ENCODE assay signal across 13 cellular contexts in genomic region chr17:2057130-2057713, GRCh38. TPM values are rescaled to one million over a fixed set of nuclear protein-coding genes. Genes with fewer than 3 reads are reported as not detected.
DNase-seq lines count a peak whose midpoint lies in the region; ATAC-seq, FAIRE-seq and TF ChIP-seq lines count a peak whose summit lies in the region.
"Had no signal": no experiment of that assay in that cellular context is flagged by ENCODE, and none has a peak within 500 bp of the region (broad histone marks: within the 10 kb centered on the region; RNA-seq: fewer than 3 reads in every experiment).

No MANE protein-coding gene starts in this region.

- POLR2A ChIA-PET in CD8-positive, alpha-beta memory T cell (lab: Charles Lee): interaction anchor here (0.8 to 4.4 kb wide), 4 partner anchors 29 to 246 kb away, joined by 3 to 37 read pairs (median 4); partner anchors contain the start of genes SMG6 and SRR

- CTCF ChIA-PET in CD8-positive, alpha-beta memory T cell (lab: Charles Lee): interaction anchor here (0.8 to 8.2 kb wide), 23 partner anchors 8 to 280 kb away, joined by 3 to 256 read pairs (median 6); partner anchors contain the start of genes SGSM2 and TSR1

- intact Hi-C loops in activated CD4-positive, alpha-beta T cell treated with anti-CD3 and anti-CD28 coated beads, Interleukin-2, amount 10 ng/mL, durations not matched to agents 24 days and 14 days (cut with micrococcal nuclease): no loop called here
- intact Hi-C loops in thyroid gland (cut with DNase I): loop anchor here (5.0 kb wide), 2 partner anchors 35 to 225 kb away; no protein-coding TSS in a partner anchor

- 33% methylated on average over 3 of the region's 81 CpGs; no CpG with 5 or more reads in 1 of the 2 donors for WGBS in thyroid gland, 2 donors

- no peak for FAIRE-seq in GM12892 (lab: Jason Lieb, UNC)
- FAIRE-seq: A549, islet of Langerhans, K562 had no signal

- H3K27me3 Mint-ChIP-seq in activated CD4-positive, alpha-beta T cell treated with anti-CD3 and anti-CD28 coated beads, Interleukin-2, amount 10 ng/mL, durations not matched to agents 24 days and 14 days: peaks cover 2% of the 10 kb centered on the region
- H3K27me3 Mint-ChIP-seq in chondrocyte (ENCODE audit: low read depth) (no peaks in the 10 kb centered on the region), memory B cell (peaks cover 10% of the 10 kb centered on the region)
- H3K27me3 Mint-ChIP-seq in CD8-positive, alpha-beta memory T cell: peaks cover 0 to 5% of the 10 kb centered on the region in 2 donors

- TF ChIP-seq CTCF in chondrocyte (IDR thresholded peaks at IDR 0.05) (peak; percentile 0), thyroid gland (IDR thresholded peaks at IDR 0.05) (peak in 1 of 6 experiments; percentile 2)

- H3K9me3 Mint-ChIP-seq in activated CD4-positive, alpha-beta T cell treated with anti-CD3 and anti-CD28 coated beads, Interleukin-2, amount 10 ng/mL, durations not matched to agents 24 days and 14 days: no peaks in the 10 kb centered on the region
- H3K9me3 Mint-ChIP-seq in chondrocyte (ENCODE audit: low read depth) (no peaks in the 10 kb centered on the region), memory B cell (no peaks in the 10 kb centered on the region)
- no peaks in the 10 kb centered on the region for H3K9me3 Mint-ChIP-seq in CD8-positive, alpha-beta memory T cell

- H3K4me1 Mint-ChIP-seq in activated CD4-positive, alpha-beta T cell treated with anti-CD3 and anti-CD28 coated beads, Interleukin-2, amount 10 ng/mL, durations not matched to agents 24 days and 14 days: peaks cover 32% of the 10 kb centered on the region
- peaks cover 19% of the 10 kb centered on the region for H3K4me1 Mint-ChIP-seq in chondrocyte (ENCODE audit: low read depth)
- H3K4me1 Mint-ChIP-seq in memory B cell: peaks cover 21% of the 10 kb centered on the region
- peaks cover 10 to 50% (median 12%) of the 10 kb centered on the region in 3 donors for H3K4me1 Mint-ChIP-seq in CD8-positive, alpha-beta memory T cell

- H3K36me3 ChIP-seq in thyroid gland: peaks cover 5 to 15% of the 10 kb centered on the region in 2 donors
- H3K36me3 ChIP-seq in CD8-positive, alpha-beta memory T cell (ENCODE audit: insufficient read depth, low read length): no peaks in the 10 kb centered on the region

- peak overlapping the region; percentile 32 for H3K4me3 Mint-ChIP-seq in activated CD4-positive, alpha-beta T cell treated with anti-CD3 and anti-CD28 coated beads, Interleukin-2, amount 10 ng/mL, durations not matched to agents 24 days and 14 days
- H3K4me3 Mint-ChIP-seq in chondrocyte (ENCODE audit: unreplicated experiment): no peak overlapping the region
- peak overlapping the region; percentile 8 for H3K4me3 Mint-ChIP-seq in memory B cell
- H3K4me3 Mint-ChIP-seq in CD8-positive, alpha-beta memory T cell: no peak overlapping the region

- peak; percentile 76 for DNase-seq in activated CD4-positive, alpha-beta T cell treated with anti-CD3 and anti-CD28 coated beads, Interleukin-2, amount 10 ng/mL, durations not matched to agents 24 days and 14 days
- no peak for DNase-seq in activated CD4-positive, alpha-beta T cell treated with anti-CD3 and anti-CD28 coated beads for 1 hour
- DNase-seq in chondrocyte (ENCODE audit: low spot score): no peak
- no peak for DNase-seq in memory B cell (ENCODE audit: low spot score in 2 of 2)
- DNase-seq in thyroid gland: no peak
- no peak for DNase-seq in CD8-positive, alpha-beta memory T cell
- DNase-seq in GM12892 (ENCODE audit: insufficient read length): no peak
- DNase-seq: WERI-Rb-1 had no signal

- H3K27ac ChIP-seq in thyroid gland: peak overlapping the region in 2 of 3 donors; percentile 30 to 89
- no peak overlapping the region for H3K27ac ChIP-seq in CD8-positive, alpha-beta memory T cell (ENCODE audit: low read depth, low read length)
- H3K27ac ChIP-seq: A549, parathyroid adenoma, WERI-Rb-1 had no signal

- peaks cover 5% of the 10 kb centered on the region for H3K27me3 ChIP-seq in thyroid gland
- no peaks in the 10 kb centered on the region for H3K27me3 ChIP-seq in CD8-positive, alpha-beta memory T cell (ENCODE audit: insufficient read depth, low read length, poor library complexity, severe bottlenecking)

- TF ChIP-seq POLR2A in thyroid gland (IDR thresholded peaks at IDR 0.05) (no peak), GM12892 (IDR thresholded peaks at IDR 0.05; ENCODE audit: low read depth, low read length) (no peak)

- peaks cover 13 to 70% of the 10 kb centered on the region in 2 donors for H3K4me1 ChIP-seq in thyroid gland
- peaks cover 18% of the 10 kb centered on the region for H3K4me1 ChIP-seq in CD8-positive, alpha-beta memory T cell (ENCODE audit: insufficient read depth, low read length)

- peaks cover 27% of the 10 kb centered on the region for H3K36me3 Mint-ChIP-seq in activated CD4-positive, alpha-beta T cell treated with anti-CD3 and anti-CD28 coated beads, Interleukin-2, amount 10 ng/mL, durations not matched to agents 24 days and 14 days (ENCODE audit: low read depth)
- peaks cover 2% of the 10 kb centered on the region for H3K36me3 Mint-ChIP-seq in chondrocyte (ENCODE audit: low read depth)
- H3K36me3 Mint-ChIP-seq in memory B cell: peaks cover 6% of the 10 kb centered on the region
- H3K36me3 Mint-ChIP-seq in CD8-positive, alpha-beta memory T cell: peaks cover 0 to 21% (median 0%) of the 10 kb centered on the region in 3 donors

- peak overlapping the region in 1 of 3 donors; percentile 58 for H3K4me3 ChIP-seq in thyroid gland (replicated peaks in 1 of 3)
- H3K4me3 ChIP-seq in CD8-positive, alpha-beta memory T cell (ENCODE audit: low read length): no peak overlapping the region
- H3K4me3 ChIP-seq: A549, K562 had no signal

- H3K9me3 ChIP-seq in thyroid gland: no peaks in the 10 kb centered on the region
- no peaks in the 10 kb centered on the region for H3K9me3 ChIP-seq in CD8-positive, alpha-beta memory T cell (ENCODE audit: low read length)
- H3K9me3 ChIP-seq: A549 had no signal

- no peak overlapping the region for H3K27ac Mint-ChIP-seq in activated CD4-positive, alpha-beta T cell treated with anti-CD3 and anti-CD28 coated beads, Interleukin-2, amount 10 ng/mL, durations not matched to agents 24 days and 14 days
- H3K27ac Mint-ChIP-seq in chondrocyte (ENCODE audit: unreplicated experiment): no peak overlapping the region
- H3K27ac Mint-ChIP-seq in memory B cell: no peak overlapping the region
- no peak overlapping the region for H3K27ac Mint-ChIP-seq in CD8-positive, alpha-beta memory T cell

- ATAC-seq in memory B cell (ENCODE audit: low read depth): no peak
- ATAC-seq in HG03469 (IDR thresholded peaks at IDR 0.05; ENCODE audit: unreplicated experiment): no peak
- ATAC-seq: A549, K562 had no signal

RNA-seq across cellular contexts. Expression of gene HIC1, which starts 2.3 kb away (rescaled TPM):
- 49.4 and 51.6 TPM in 2 replicates for total RNA-seq in activated CD4-positive, alpha-beta T cell treated with anti-CD3 and anti-CD28 coated beads, Interleukin-2, amount 10 ng/mL, durations not matched to agents 24 days and 14 days
- 3.3 to 9.0 TPM (median 8.8 TPM) in 3 replicates for total RNA-seq in chondrocyte
- total RNA-seq in thyroid gland: 10 to 100 TPM; 13.3 to 23.2 (median 18.3) TPM
- 10 to 100 TPM; 39.5 to 42.7 TPM for total RNA-seq in CD8-positive, alpha-beta memory T cell
- polyA plus RNA-seq in CD8-positive, alpha-beta memory T cell: 1.3 TPM
- 8.3 TPM for polyA plus RNA-seq in GM12892 (2012; ENCODE audit: missing spikeins)

RNA-seq across cellular contexts. Expression of gene OVCA2, which starts 15.4 kb away (rescaled TPM):
- 36.5 and 37.7 TPM in 2 replicates for total RNA-seq in activated CD4-positive, alpha-beta T cell treated with anti-CD3 and anti-CD28 coated beads, Interleukin-2, amount 10 ng/mL, durations not matched to agents 24 days and 14 days
- total RNA-seq in chondrocyte (26.6 to 30.2 TPM (median 30.1 TPM) in 3 replicates), thyroid gland (10 to 100 TPM; 37.6 to 54.1 (median 47.3) TPM)
- total RNA-seq in CD8-positive, alpha-beta memory T cell: 10 to 100 TPM; 54.2 to 56.2 TPM
- polyA plus RNA-seq in CD8-positive, alpha-beta memory T cell: 60.0 TPM
- 19.0 TPM for polyA plus RNA-seq in GM12892 (2012; ENCODE audit: missing spikeins)

RNA-seq across cellular contexts. Expression of gene DPH1, which starts 27.3 kb away (rescaled TPM):
- total RNA-seq in activated CD4-positive, alpha-beta T cell treated with anti-CD3 and anti-CD28 coated beads, Interleukin-2, amount 10 ng/mL, durations not matched to agents 24 days and 14 days: 50.8 and 55.9 TPM in 2 replicates
- total RNA-seq in chondrocyte: 29.4 to 43.1 TPM (median 31.3 TPM) in 3 replicates
- 10 to 100 TPM; 41.6 to 61.1 (median 49.3) TPM for total RNA-seq in thyroid gland
- 10 to 100 TPM; 38.5 to 43.8 TPM for total RNA-seq in CD8-positive, alpha-beta memory T cell
- polyA plus RNA-seq in CD8-positive, alpha-beta memory T cell: 33.2 TPM
- polyA plus RNA-seq in GM12892 (2012; ENCODE audit: missing spikeins): 16.9 TPM

RNA-seq across cellular contexts. Expression of gene RTN4RL1, which starts 32.1 kb away (rescaled TPM):
- total RNA-seq in activated CD4-positive, alpha-beta T cell treated with anti-CD3 and anti-CD28 coated beads, Interleukin-2, amount 10 ng/mL, durations not matched to agents 24 days and 14 days: 1.1 and 1.2 TPM in 2 replicates
- total RNA-seq in chondrocyte (0.47 to 0.95 TPM (median 0.68 TPM) in 3 replicates), thyroid gland (1 to 10 TPM; 1.6 to 4.9 (median 2.5) TPM)
- total RNA-seq in CD8-positive, alpha-beta memory T cell: 1 to 10 TPM; 1.0 to 1.2 TPM
- polyA plus RNA-seq in CD8-positive, alpha-beta memory T cell: 0.32 TPM
- not detected for polyA plus RNA-seq in GM12892 (2012; ENCODE audit: missing spikeins)

Comparison
In these comparisons a context has a peak if more than half of its experiments do, and no peak if none do; other contexts are left out.
1. H3K4me3 Mint-ChIP-seq: peak in activated CD4-positive, alpha-beta T cell treated with anti-CD3 and anti-CD28 coated beads, Interleukin-2, amount 10 ng/mL, durations not matched to agents 24 days and 14 days (single experiment) and memory B cell (single experiment); none in chondrocyte (single experiment) and CD8-positive, alpha-beta memory T cell (0 of 7).